14 cellular contexts compared by ENCODE assay signal in genomic region chr6:138724015-138724414, GRCh38. TPM values are rescaled to one million over a fixed set of nuclear protein-coding genes. Genes with fewer than 3 reads are reported as not detected.
DNase-seq lines count a peak whose midpoint lies in the region; ATAC-seq and FAIRE-seq lines count a peak whose summit lies in the region.
"Had no signal": no experiment of that assay in that cellular context is flagged by ENCODE, and none has a peak within 500 bp of the region (broad histone marks: within the 10 kb centered on the region; RNA-seq: fewer than 3 reads in every experiment).

No MANE protein-coding gene starts in this region.

- DNase-seq in HT-29 (ENCODE audit: low spot score) (peak; percentile 39), amniotic epithelial cell (ENCODE audit: low read depth) (peak; percentile 90), right cardiac atrium (peak in 2 of 3 donors; percentile 48 to 61), small intestine (peak; percentile 17), NCI-H446 treated with DMSO at 0.1 percent for 48 hours (lab: John Stamatoyannopoulos, UW) (no peak)
- DNase-seq in activated T-helper 2 cell treated with anti-CD3 and anti-CD28 coated beads, Interferon-gamma antibody, Interleukin-2, Interleukin-4, amounts not matched to agents 10 μg/mL and 5 μg/mL and 100 μg/mL, durations not matched to agents 14 hours and 24 hours and 36 hours (ENCODE audit: low spot score): no peak
- DNase-seq: activated CD4-positive, alpha-beta T cell treated with anti-CD3 and anti-CD28 coated beads for 36 hours; HCEC 1CT; NCI-H2081 treated with DMSO at 0.1 percent for 48 hours had no signal

- peaks cover 3% of the 10 kb centered on the region for H3K27me3 Mint-ChIP-seq in activated T-helper 2 cell treated with anti-CD3 and anti-CD28 coated beads, Interferon-gamma antibody, Interleukin-2, Interleukin-4, amounts not matched to agents 10 μg/mL and 5 μg/mL and 100 μg/mL, durations not matched to agents 14 hours and 24 hours and 36 hours (ENCODE audit: low read depth)
- H3K27me3 Mint-ChIP-seq: activated CD4-positive, alpha-beta T cell treated with anti-CD3 and anti-CD28 coated beads for 36 hours had no signal

- no peaks in the 10 kb centered on the region for H3K36me3 ChIP-seq in small intestine (ENCODE audit: control insufficient read depth in 2 of 2, insufficient read depth in 2 of 2, low read length in 2 of 2)

- FAIRE-seq in small intestine (lab: Jason Lieb, UNC): no peak

- H3K9me3 Mint-ChIP-seq in activated T-helper 2 cell treated with anti-CD3 and anti-CD28 coated beads, Interferon-gamma antibody, Interleukin-2, Interleukin-4, amounts not matched to agents 10 μg/mL and 5 μg/mL and 100 μg/mL, durations not matched to agents 14 hours and 24 hours and 36 hours: no peaks in the 10 kb centered on the region
- H3K9me3 Mint-ChIP-seq: activated naive CD4-positive, alpha-beta T cell treated with anti-CD3 and anti-CD28 coated beads, Interleukin-2, amount 50 U/mL, for 72 hours; stimulated activated effector memory CD8-positive, alpha-beta T cell treated with anti-CD3 and anti-CD28 coated beads, Interleukin-12 subunit alpha, Interleukin-12 subunit beta, amount 100 ng/mL, for 72 hours had no signal

- H3K27ac ChIP-seq in right cardiac atrium (ENCODE audit: low read length) (no peak overlapping the region), small intestine (ENCODE audit: low read depth in 1 of 2, low read length in 1 of 2) (no peak overlapping the region)

- H3K4me3 ChIP-seq in right cardiac atrium (ENCODE audit: low read length): no peak overlapping the region
- no peak overlapping the region for H3K4me3 ChIP-seq in small intestine (ENCODE audit: low read depth in 1 of 2, low read length in 2 of 2)
- H3K4me3 ChIP-seq: lung had no signal

- ATAC-seq in right cardiac atrium: peak; percentile 49 to 61
- no peak for ATAC-seq in GM21381 (IDR thresholded peaks at IDR 0.05; ENCODE audit: unreplicated experiment)
- no peak for ATAC-seq in GM18517 (IDR thresholded peaks at IDR 0.05; ENCODE audit: unreplicated experiment)
- ATAC-seq: activated CD4-positive, alpha-beta T cell treated with anti-CD3 and anti-CD28 coated beads for 36 hours; activated naive CD4-positive, alpha-beta T cell treated with anti-CD3 and anti-CD28 coated beads, Interleukin-2, amount 50 U/mL, for 72 hours; stimulated activated effector memory CD8-positive, alpha-beta T cell treated with anti-CD3 and anti-CD28 coated beads, Interleukin-12 subunit alpha, Interleukin-12 subunit beta, amount 100 ng/mL, for 72 hours had no signal

- H3K27ac Mint-ChIP-seq in activated T-helper 2 cell treated with anti-CD3 and anti-CD28 coated beads, Interferon-gamma antibody, Interleukin-2, Interleukin-4, amounts not matched to agents 10 μg/mL and 5 μg/mL and 100 μg/mL, durations not matched to agents 14 hours and 24 hours and 36 hours: no peak overlapping the region
- H3K27ac Mint-ChIP-seq: activated CD4-positive, alpha-beta T cell treated with anti-CD3 and anti-CD28 coated beads for 36 hours; activated naive CD4-positive, alpha-beta T cell treated with anti-CD3 and anti-CD28 coated beads, Interleukin-2, amount 50 U/mL, for 72 hours; stimulated activated effector memory CD8-positive, alpha-beta T cell treated with anti-CD3 and anti-CD28 coated beads, Interleukin-12 subunit alpha, Interleukin-12 subunit beta, amount 100 ng/mL, for 72 hours had no signal

- H3K9me3 ChIP-seq in right cardiac atrium (ENCODE audit: control insufficient read depth, low read length): no peaks in the 10 kb centered on the region
- no peaks in the 10 kb centered on the region for H3K9me3 ChIP-seq in small intestine (ENCODE audit: control insufficient read depth, low read depth)

- 46% methylated on average over 3 of the region's 3 CpGs for WGBS in right cardiac atrium
- WGBS in small intestine, 3 donors: 41 to 45% (median 45%) methylated on average over 3 of the region's 3 CpGs

- H3K27me3 ChIP-seq in right cardiac atrium (ENCODE audit: control insufficient read depth, insufficient read depth) (no peaks in the 10 kb centered on the region), small intestine (ENCODE audit: control insufficient read depth in 2 of 2, insufficient read depth in 2 of 2, low read length in 2 of 2) (no peaks in the 10 kb centered on the region)

- no peak overlapping the region for H3K4me3 Mint-ChIP-seq in activated T-helper 2 cell treated with anti-CD3 and anti-CD28 coated beads, Interferon-gamma antibody, Interleukin-2, Interleukin-4, amounts not matched to agents 10 μg/mL and 5 μg/mL and 100 μg/mL, durations not matched to agents 14 hours and 24 hours and 36 hours (ENCODE audit: low read depth)
- H3K4me3 Mint-ChIP-seq: activated CD4-positive, alpha-beta T cell treated with anti-CD3 and anti-CD28 coated beads for 36 hours; stimulated activated effector memory CD8-positive, alpha-beta T cell treated with anti-CD3 and anti-CD28 coated beads, Interleukin-12 subunit alpha, Interleukin-12 subunit beta, amount 100 ng/mL, for 72 hours had no signal

- no peaks in the 10 kb centered on the region for H3K4me1 Mint-ChIP-seq in activated T-helper 2 cell treated with anti-CD3 and anti-CD28 coated beads, Interferon-gamma antibody, Interleukin-2, Interleukin-4, amounts not matched to agents 10 μg/mL and 5 μg/mL and 100 μg/mL, durations not matched to agents 14 hours and 24 hours and 36 hours (ENCODE audit: low read depth)
- H3K4me1 Mint-ChIP-seq: activated CD4-positive, alpha-beta T cell treated with anti-CD3 and anti-CD28 coated beads for 36 hours; stimulated activated effector memory CD8-positive, alpha-beta T cell treated with anti-CD3 and anti-CD28 coated beads, Interleukin-12 subunit alpha, Interleukin-12 subunit beta, amount 100 ng/mL, for 72 hours had no signal

- no peaks in the 10 kb centered on the region for H3K36me3 Mint-ChIP-seq in activated T-helper 2 cell treated with anti-CD3 and anti-CD28 coated beads, Interferon-gamma antibody, Interleukin-2, Interleukin-4, amounts not matched to agents 10 μg/mL and 5 μg/mL and 100 μg/mL, durations not matched to agents 14 hours and 24 hours and 36 hours (ENCODE audit: low read depth)
- H3K36me3 Mint-ChIP-seq: activated naive CD4-positive, alpha-beta T cell treated with anti-CD3 and anti-CD28 coated beads, Interleukin-2, amount 50 U/mL, for 72 hours; stimulated activated effector memory CD8-positive, alpha-beta T cell treated with anti-CD3 and anti-CD28 coated beads, Interleukin-12 subunit alpha, Interleukin-12 subunit beta, amount 100 ng/mL, for 72 hours had no signal

- H3K4me1 ChIP-seq in right cardiac atrium (ENCODE audit: control insufficient read depth, insufficient read depth, low read length): peaks cover 4% of the 10 kb centered on the region
- peaks cover 4% of the 10 kb centered on the region in 2 donors for H3K4me1 ChIP-seq in small intestine (ENCODE audit: control insufficient read depth in 2 of 2, insufficient read depth in 1 of 2, low read depth in 1 of 2, low read length in 1 of 2)

- intact Hi-C loops in right cardiac atrium (cut with DNase I): no loop called here
- intact Hi-C loops in activated T-helper 2 cell treated with anti-CD3 and anti-CD28 coated beads, Interferon-gamma antibody, Interleukin-2, Interleukin-4, amounts not matched to agents 10 μg/mL and 5 μg/mL and 100 μg/mL, durations not matched to agents 14 hours and 24 hours and 36 hours (cut with micrococcal nuclease): no loop called here

RNA-seq across cellular contexts. Expression of gene CCDC28A, which starts 49.6 kb away (rescaled TPM):
- 8.4 and 11.6 TPM in 2 replicates for total RNA-seq in HT-29 (2014; rRNA removed; shearing (Covaris generic))
- total RNA-seq in right cardiac atrium: 10 to 100 TPM in 1 of 4 donors, 1 to 10 TPM in 3; 6.7 to 11.6 (median 9.7) TPM
- polyA plus RNA-seq in right cardiac atrium (13.4 TPM), small intestine (10 to 100 TPM; 26.6 to 59.5 (median 47.3) TPM)
- 18.2 and 19.2 TPM in 2 replicates for total RNA-seq in activated T-helper 2 cell treated with anti-CD3 and anti-CD28 coated beads, Interferon-gamma antibody, Interleukin-2, Interleukin-4, amounts not matched to agents 10 μg/mL and 5 μg/mL and 100 μg/mL, durations not matched to agents 14 hours and 24 hours and 36 hours

Comparison
In these comparisons a context has a peak if more than half of its experiments do, and no peak if none do; other contexts are left out.
1. DNase-seq: peak in HT-29 (single experiment), amniotic epithelial cell (single experiment), right cardiac atrium (2 of 3) and small intestine (single experiment); none in NCI-H446 treated with DMSO at 0.1 percent for 48 hours (single experiment) and activated T-helper 2 cell treated with anti-CD3 and anti-CD28 coated beads, Interferon-gamma antibody, Interleukin-2, Interleukin-4, amounts not matched to agents 10 μg/mL and 5 μg/mL and 100 μg/mL, durations not matched to agents 14 hours and 24 hours and 36 hours (single experiment).
2. ATAC-seq: peak in right cardiac atrium (2 of 2); none in GM21381 (single experiment) and GM18517 (single experiment).